Comparison of ENCODE assay signal across 9 cellular contexts in the genomic region with DNA sequence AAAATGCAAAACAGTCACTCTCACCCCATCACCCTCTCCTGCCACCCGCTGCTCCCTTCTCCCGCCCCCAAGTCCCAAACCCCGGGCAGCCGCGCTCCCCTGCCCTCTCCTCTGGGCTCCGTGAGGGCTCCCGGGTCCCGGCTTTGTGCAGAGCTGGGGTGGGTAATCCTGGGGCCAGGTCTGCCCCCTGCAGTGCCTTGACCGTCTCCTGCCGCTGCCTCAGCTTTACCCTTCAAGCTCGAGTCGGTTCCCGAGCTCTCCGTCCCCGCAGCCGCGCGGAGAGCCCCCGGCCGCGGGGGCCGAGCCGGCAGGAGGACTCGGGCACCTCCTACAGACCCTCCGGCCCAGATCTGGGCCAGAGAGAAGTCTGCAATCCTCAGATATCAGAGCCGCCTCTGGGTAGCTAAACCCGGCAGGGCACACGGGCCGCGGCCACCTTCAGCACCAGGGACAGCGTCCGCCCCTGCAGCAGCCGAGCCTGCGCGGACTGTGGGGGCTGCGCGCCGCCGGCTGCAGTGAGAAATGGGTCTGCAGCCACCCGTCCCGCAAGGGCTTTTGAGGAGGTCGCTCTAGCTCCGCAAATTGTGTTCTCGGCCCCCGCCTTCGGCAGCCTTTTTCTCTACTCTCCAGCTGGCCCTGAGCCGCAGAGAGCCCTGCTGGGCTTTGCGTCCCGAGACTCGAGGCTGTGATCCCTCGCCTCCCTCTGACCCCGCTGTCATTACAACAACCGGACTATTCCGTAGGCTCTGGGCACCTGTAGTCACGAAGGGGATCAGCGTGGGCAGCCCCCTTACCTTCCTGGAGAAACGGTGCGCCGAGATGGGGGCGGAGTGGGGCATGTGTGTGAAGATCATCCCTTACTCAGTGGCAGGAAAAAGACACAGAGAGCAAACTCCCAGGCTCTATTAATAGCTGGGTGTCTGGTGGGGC. TPM values are rescaled to one million over a fixed set of nuclear protein-coding genes. Genes with fewer than 3 reads are reported as not detected.
DNase-seq lines count a peak whose midpoint lies in the region; ATAC-seq and TF ChIP-seq lines count a peak whose summit lies in the region.
"Had no signal": no experiment of that assay in that cellular context is flagged by ENCODE, and none has a peak within 500 bp of the region (broad histone marks: within the 10 kb centered on the region; RNA-seq: fewer than 3 reads in every experiment).

No MANE protein-coding gene starts in this region.

- ATAC-seq in mucosa of descending colon, result peak; percentile 81
- peak; percentile 64 for ATAC-seq in stimulated activated naive CD8-positive, alpha-beta T cell treated with anti-CD3 and anti-CD28 coated beads, Interleukin-15, amount 100 ng/mL, for 72 hours
- ATAC-seq in HG02763 (IDR thresholded peaks at IDR 0.05; ENCODE audit: unreplicated experiment), result no peak

- DNase-seq in DMS153 (lab: John Stamatoyannopoulos, UW), result peak; percentile 26
- DNase-seq in LHCN-M2 (ENCODE audit: low read depth), result peak; percentile 30
- DNase-seq in activated CD4-positive, alpha-beta T cell treated with anti-CD3 and anti-CD28 coated beads, Interleukin-2, amount 50 U/mL, for 48 hours, result peak; percentile 49 to 63
- DNase-seq in epidermal melanocyte (ENCODE audit: insufficient read length, low spot score), result peak; percentile 30
- peak in 2 of 3 donors; percentile 54 to 55 for DNase-seq in mucosa of descending colon
- DNase-seq in stimulated activated naive CD8-positive, alpha-beta T cell treated with anti-CD3 and anti-CD28 coated beads, Interleukin-15, amount 100 ng/mL, for 72 hours, result peak; percentile 42 to 63
- no peak for DNase-seq in NCI-H128 (lab: John Stamatoyannopoulos, UW; ENCODE audit: unreplicated experiment)

- no peaks in the 10 kb centered on the region for H3K36me3 ChIP-seq in mucosa of descending colon (ENCODE audit: low read depth)

- peak overlapping the region in 1 of 2 donors; percentile 29 for H3K4me3 Mint-ChIP-seq in stimulated activated naive CD8-positive, alpha-beta T cell treated with anti-CD3 and anti-CD28 coated beads, Interleukin-15, amount 100 ng/mL, for 72 hours

- intact Hi-C loops in mucosa of descending colon (cut with DNase I, micrococcal nuclease), result no loop called here

- no peak overlapping the region for H3K4me3 ChIP-seq in mucosa of descending colon

- peaks cover 93% of the 10 kb centered on the region for H3K27me3 Mint-ChIP-seq in stimulated activated naive CD8-positive, alpha-beta T cell treated with anti-CD3 and anti-CD28 coated beads, Interleukin-15, amount 100 ng/mL, for 72 hours

- TF ChIP-seq CTCF in mucosa of descending colon (IDR thresholded peaks at IDR 0.05), result no peak

- H3K4me1 Mint-ChIP-seq in stimulated activated naive CD8-positive, alpha-beta T cell treated with anti-CD3 and anti-CD28 coated beads, Interleukin-15, amount 100 ng/mL, for 72 hours, result peaks cover 17% of the 10 kb centered on the region

- no peaks in the 10 kb centered on the region for H3K4me1 ChIP-seq in mucosa of descending colon (ENCODE audit: low read depth)

- no peaks in the 10 kb centered on the region for H3K9me3 ChIP-seq in mucosa of descending colon

- H3K9me3 Mint-ChIP-seq in stimulated activated naive CD8-positive, alpha-beta T cell treated with anti-CD3 and anti-CD28 coated beads, Interleukin-15, amount 100 ng/mL, for 72 hours, result no peaks in the 10 kb centered on the region

- H3K27ac Mint-ChIP-seq in stimulated activated naive CD8-positive, alpha-beta T cell treated with anti-CD3 and anti-CD28 coated beads, Interleukin-15, amount 100 ng/mL, for 72 hours, result no peak overlapping the region

RNA-seq across cellular contexts. Expression of a gene that starts 1.2 kb away (rescaled TPM):
- total RNA-seq in LHCN-M2 (2014; rRNA removed), result not detected in 2 replicates
- polyA plus RNA-seq in LHCN-M2 (2012), result not detected
- under 1 TPM in 1 of 3 donors, not detected in 2; 0.13 TPM for total RNA-seq in mucosa of descending colon
- total RNA-seq: mononuclear cell had no signal
